In genomic region chr15:58877999-58878825, GRCh38 we compare ENCODE assay signal across 24 cellular contexts.
"Had no signal": no experiment of that assay in that cellular context is flagged by ENCODE, and none has a peak within 500 bp of the region (broad histone marks: within the 10 kb centered on the region; RNA-seq: fewer than 3 reads in every experiment).

No MANE protein-coding gene starts in this region.

- H3K27ac ChIP-seq: colonic mucosa, esophagus muscularis mucosa, hepatocyte, lower lobe of right lung, neural progenitor cell, spleen, VCaP had no signal

- H3K4me3 ChIP-seq: colonic mucosa, dorsolateral prefrontal cortex, esophagus muscularis mucosa, hepatocyte, lower lobe of right lung, neural progenitor cell, spleen had no signal

- H3K27me3 ChIP-seq: colonic mucosa, dorsolateral prefrontal cortex, esophagus muscularis mucosa, hepatocyte, neural progenitor cell, spleen had no signal

- H3K9me3 Mint-ChIP-seq: activated naive CD8-positive, alpha-beta T cell treated with anti-CD3 and anti-CD28 coated beads for 36 hours; effector memory CD8-positive, alpha-beta T cell; immature natural killer cell; naive B cell; neural progenitor cell had no signal

- DNase-seq: activated CD4-positive, alpha-beta T cell treated with anti-CD3 and anti-CD28 coated beads for 1 hour; activated CD4-positive, alpha-beta T cell treated with anti-CD3 and anti-CD28 coated beads, Interleukin-2, amount 50 U/mL, for 4 hours; activated CD8-positive, alpha-beta memory T cell treated with anti-CD3 and anti-CD28 coated beads for 24 hours; activated CD8-positive, alpha-beta memory T cell treated with anti-CD3 and anti-CD28 coated beads, Interleukin-2, amount 50 U/mL, for 4 hours; activated naive CD4-positive, alpha-beta T cell treated with Interleukin-2 at 50 U/mL for 16 hours; activated naive CD8-positive, alpha-beta T cell treated with anti-CD3 and anti-CD28 coated beads for 36 hours; activated T-cell treated with anti-CD3 and anti-CD28 coated beads, Interleukin-2, amount 50 U/mL, for 48 hours; colonic mucosa; dorsolateral prefrontal cortex; effector memory CD8-positive, alpha-beta T cell; glutamatergic neuron; immature natural killer cell; lower lobe of right lung; naive B cell; retina; spleen; stimulated activated CD4-positive, alpha-beta T cell treated with anti-CD3 and anti-CD28 coated beads, Interleukin-4, amount 100 ng/mL, for 1 hour; stimulated activated naive CD4-positive, alpha-beta T cell; T-helper 17 cell had no signal

- H3K4me1 Mint-ChIP-seq: activated naive CD8-positive, alpha-beta T cell treated with anti-CD3 and anti-CD28 coated beads for 36 hours; neural progenitor cell had no signal

- H3K4me1 ChIP-seq: colonic mucosa, esophagus muscularis mucosa, lower lobe of right lung, neural progenitor cell had no signal

- H3K27ac Mint-ChIP-seq: activated naive CD8-positive, alpha-beta T cell treated with anti-CD3 and anti-CD28 coated beads for 36 hours; effector memory CD8-positive, alpha-beta T cell; neural progenitor cell; T-helper 17 cell had no signal

- H3K9me3 ChIP-seq: colonic mucosa, esophagus muscularis mucosa, lower lobe of right lung, spleen had no signal

- H3K27me3 Mint-ChIP-seq: activated naive CD8-positive, alpha-beta T cell treated with anti-CD3 and anti-CD28 coated beads for 36 hours; effector memory CD8-positive, alpha-beta T cell; naive B cell; T-helper 17 cell had no signal

- H2AFZ ChIP-seq: hepatocyte, neural progenitor cell had no signal

- H3K4me2 ChIP-seq: hepatocyte, neural progenitor cell had no signal

- H3K4me3 Mint-ChIP-seq: activated naive CD8-positive, alpha-beta T cell treated with anti-CD3 and anti-CD28 coated beads for 36 hours; effector memory CD8-positive, alpha-beta T cell; immature natural killer cell; naive B cell; neural progenitor cell; T-helper 17 cell had no signal

- H3K9ac ChIP-seq: neural progenitor cell had no signal

- ATAC-seq: effector memory CD8-positive, alpha-beta T cell; left lobe of liver; lower lobe of right lung; T-helper 17 cell had no signal
